ENCODE assay signal across 18 cellular contexts in the genomic region with DNA sequence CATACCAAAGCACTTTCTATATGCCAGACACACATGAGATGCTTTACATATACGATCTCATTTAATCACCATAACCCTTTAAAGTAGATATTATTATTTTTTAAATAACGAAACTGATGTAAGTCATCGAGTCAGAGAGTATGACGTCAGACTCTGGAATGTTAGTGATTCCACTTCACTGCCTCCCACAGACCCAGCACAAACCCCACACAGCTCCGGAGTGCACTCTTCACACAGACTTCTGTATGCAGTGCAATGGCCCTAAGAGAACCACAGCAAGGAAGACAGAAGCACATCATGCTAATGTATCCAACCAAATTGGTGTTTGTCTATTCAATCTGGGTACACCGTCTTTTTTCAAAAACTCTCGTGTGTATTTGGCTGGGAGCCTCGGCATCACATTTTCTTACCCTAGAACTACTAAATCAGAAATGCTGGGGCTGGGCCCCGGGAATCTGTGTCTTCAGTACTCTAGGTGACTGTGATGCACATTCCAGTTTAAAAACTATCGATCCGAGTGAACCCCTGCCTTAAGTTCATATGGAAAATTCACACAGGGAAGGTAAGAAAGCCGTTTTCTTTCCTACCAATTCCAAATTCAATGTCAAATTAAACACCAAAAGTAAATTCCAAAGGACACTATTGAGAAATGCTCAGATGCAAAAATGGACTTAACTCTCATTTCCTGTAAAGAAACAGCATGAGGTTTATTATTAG.
DNase-seq lines count a peak whose midpoint lies in the region; ATAC-seq and TF ChIP-seq lines count a peak whose summit lies in the region.
"Had no signal": no experiment of that assay in that cellular context is flagged by ENCODE, and none has a peak within 500 bp of the region (broad histone marks: within the 10 kb centered on the region; RNA-seq: fewer than 3 reads in every experiment).

No MANE protein-coding gene starts in this region.

- no peaks in the 10 kb centered on the region for H3F3A ChIP-seq in smooth muscle cell (ENCODE audit: low read depth)

- no peaks in the 10 kb centered on the region for H3K9me2 ChIP-seq in hepatocyte (replicated peaks; ENCODE audit: insufficient read depth)

- in situ Hi-C loops in brain microvascular endothelial cell (cut with HindIII; ENCODE audit: low pct_ligation_motif_present, low sequenced_read_pairs), result no loop called here

- ATAC-seq in HG02623 (IDR thresholded peaks at IDR 0.05; ENCODE audit: unreplicated experiment), result no peak
- ATAC-seq: foreskin keratinocyte; naive thymus-derived CD8-positive, alpha-beta T cell; stimulated activated memory B cell treated with anti-CD40 and anti-IgM and Interleukin-4, amounts not matched to agents 10 μg/mL and 1 μg/mL and 100 μg/mL, for 72 hours had no signal

- H3K4me3 ChIP-seq in brain microvascular endothelial cell (ENCODE audit: low read depth, low read length) (no peak overlapping the region), kidney epithelial cell (ENCODE audit: low read depth, low read length) (no peak overlapping the region), smooth muscle cell (no peak overlapping the region), hepatocyte (no peak overlapping the region)
- H3K4me3 ChIP-seq: BLaER1, cardiac muscle cell, prostate gland, transverse colon had no signal

- H3K36me3 ChIP-seq in brain microvascular endothelial cell (replicated peaks), result peaks cover 4% of the 10 kb centered on the region
- H3K36me3 ChIP-seq in kidney epithelial cell (ENCODE audit: control insufficient read depth, insufficient read depth, low read length), result peaks cover 2% of the 10 kb centered on the region
- no peaks in the 10 kb centered on the region for H3K36me3 ChIP-seq in smooth muscle cell (ENCODE audit: low read depth)
- no peaks in the 10 kb centered on the region for H3K36me3 ChIP-seq in hepatocyte (replicated peaks; ENCODE audit: insufficient read depth, low read depth)
- H3K36me3 ChIP-seq: cardiac muscle cell, prostate gland, transverse colon had no signal

- WGBS in smooth muscle cell (ENCODE audit: low lambda C conversion rate), result 66% methylated on average over 12 of the region's 12 CpGs
- 91% methylated on average over 12 of the region's 12 CpGs for WGBS in hepatocyte (ENCODE audit: low lambda C conversion rate, missing lambda C conversion rate)

- H3K27ac ChIP-seq in brain microvascular endothelial cell (peak overlapping the region; percentile 18), smooth muscle cell (ENCODE audit: low read depth) (peak overlapping the region; percentile 53), hepatocyte (no peak overlapping the region)
- H3K27ac ChIP-seq: BLaER1, cardiac muscle cell, foreskin keratinocyte, prostate gland, transverse colon had no signal

- H3K27me3 ChIP-seq in brain microvascular endothelial cell (replicated peaks), result no peaks in the 10 kb centered on the region
- no peaks in the 10 kb centered on the region for H3K27me3 ChIP-seq in kidney epithelial cell (ENCODE audit: control insufficient read depth, insufficient read depth, low read length)
- H3K27me3 ChIP-seq in smooth muscle cell (ENCODE audit: low read depth), result no peaks in the 10 kb centered on the region
- H3K27me3 ChIP-seq in hepatocyte, result no peaks in the 10 kb centered on the region
- H3K27me3 ChIP-seq: BLaER1, cardiac muscle cell, foreskin keratinocyte, transverse colon had no signal

- no peak overlapping the region for H2AFZ ChIP-seq in smooth muscle cell (ENCODE audit: low read depth)
- no peak overlapping the region for H2AFZ ChIP-seq in hepatocyte

- H3K4me1 ChIP-seq in smooth muscle cell (ENCODE audit: low read depth) (peaks cover 7% of the 10 kb centered on the region), hepatocyte (ENCODE audit: insufficient read depth) (no peaks in the 10 kb centered on the region)
- H3K4me1 ChIP-seq: prostate gland, transverse colon had no signal

- TF ChIP-seq CTCF in brain microvascular endothelial cell (IDR thresholded peaks at IDR 0.05; ENCODE audit: low read depth, low read length, missing control alignments) (no peak), kidney epithelial cell (IDR thresholded peaks at IDR 0.05; ENCODE audit: insufficient read depth, low read length, poor library complexity, severe bottlenecking) (no peak), smooth muscle cell (IDR thresholded peaks at IDR 0.05; ENCODE audit: borderline replicate concordance, insufficient read depth, poor library complexity, severe bottlenecking) (no peak), hepatocyte (IDR thresholded peaks at IDR 0.05; ENCODE audit: poor library complexity) (no peak)

- no peaks in the 10 kb centered on the region for H3K9me3 ChIP-seq in smooth muscle cell (replicated peaks; ENCODE audit: low read depth)
- H3K9me3 ChIP-seq in hepatocyte (ENCODE audit: low read depth), result no peaks in the 10 kb centered on the region
- H3K9me3 ChIP-seq: BLaER1, prostate gland, transverse colon had no signal

- peak; percentile 14 for DNase-seq in HK-2 (ENCODE audit: unreplicated experiment)
- DNase-seq in brain microvascular endothelial cell, result peak; percentile 78
- peak; percentile 42 for DNase-seq in kidney epithelial cell (ENCODE audit: low read depth)
- no peak for DNase-seq in smooth muscle cell (lab: John Stamatoyannopoulos, UW; ENCODE audit: unreplicated experiment)
- no peak for DNase-seq in NCI-H1694 (lab: John Stamatoyannopoulos, UW)
- no peak for DNase-seq in activated CD8-positive, alpha-beta memory T cell treated with anti-CD3 and anti-CD28 coated beads for 24 hours
- no peak for DNase-seq in hepatocyte (ENCODE audit: low spot score)
- DNase-seq: activated naive CD4-positive, alpha-beta T cell treated with anti-CD3 and anti-CD28 coated beads, Interleukin-2, amount 50 U/mL, for 16 hours; effector CD4-positive, alpha-beta T cell; foreskin keratinocyte; naive thymus-derived CD8-positive, alpha-beta T cell; NCI-H1092 treated with DMSO at 0.1 percent for 48 hours; transverse colon had no signal

- peak overlapping the region; percentile 32 for H3K4me2 ChIP-seq in smooth muscle cell
- no peak overlapping the region for H3K4me2 ChIP-seq in hepatocyte
- H3K4me2 ChIP-seq: BLaER1 had no signal

- no peaks in the 10 kb centered on the region for H3K79me2 ChIP-seq in smooth muscle cell (ENCODE audit: low read depth)
- no peaks in the 10 kb centered on the region for H3K79me2 ChIP-seq in hepatocyte

- H3K9ac ChIP-seq in smooth muscle cell (ENCODE audit: low read depth), result peak overlapping the region; percentile 59
- H3K9ac ChIP-seq: BLaER1 had no signal

- H4K20me1 ChIP-seq in smooth muscle cell (ENCODE audit: low read depth), result no peaks in the 10 kb centered on the region
- H4K20me1 ChIP-seq in hepatocyte (ENCODE audit: insufficient read depth, poor library complexity, severe bottlenecking), result no peaks in the 10 kb centered on the region
- H4K20me1 ChIP-seq: BLaER1 had no signal

Comparison
In these comparisons a context has a peak if more than half of its experiments do, and no peak if none do; other contexts are left out.
1. DNase-seq: peak in HK-2 (single experiment), brain microvascular endothelial cell (single experiment) and kidney epithelial cell (single experiment); none in smooth muscle cell (single experiment), NCI-H1694 (single experiment), activated CD8-positive, alpha-beta memory T cell treated with anti-CD3 and anti-CD28 coated beads for 24 hours (single experiment) and hepatocyte (single experiment).